14 cellular contexts compared by ENCODE assay signal in genomic region chr17:67212716-67213417, GRCh38. TPM values are rescaled to one million over a fixed set of nuclear protein-coding genes. Genes with fewer than 3 reads are reported as not detected.
DNase-seq lines count a peak whose midpoint lies in the region; ATAC-seq and TF ChIP-seq lines count a peak whose summit lies in the region.
"Had no signal": no experiment of that assay in that cellular context is flagged by ENCODE, and none has a peak within 500 bp of the region (broad histone marks: within the 10 kb centered on the region; RNA-seq: fewer than 3 reads in every experiment).

No MANE protein-coding gene starts in this region.

- H3K27me3 Mint-ChIP-seq in nephron (ENCODE audit: low read depth): no peaks in the 10 kb centered on the region

- H3K36me3 Mint-ChIP-seq in nephron (ENCODE audit: low read depth): peaks cover 36% of the 10 kb centered on the region

- CTCF ChIA-PET in mammary epithelial cell (lab: Charles Lee; ENCODE audit: low non-redundant PET): no interaction called here

- no peak for TF ChIP-seq CTCF in mammary epithelial cell (conservative IDR thresholded peaks at IDR 0.05 in 1 of 2, IDR thresholded peaks at IDR 0.05 in 1 of 2; ENCODE audit: extremely low read depth in 1 of 2, insufficient read depth in 1 of 2, low read depth in 1 of 2, low read length in 2 of 2)
- no peak for TF ChIP-seq CTCF in nephron (IDR thresholded peaks at IDR 0.05; ENCODE audit: unreplicated experiment in 3 of 3)

- no peaks in the 10 kb centered on the region for H3K27me3 ChIP-seq in mammary epithelial cell (ENCODE audit: insufficient read depth, low read length)
- H3K27me3 ChIP-seq: suprapubic skin had no signal

- no peaks in the 10 kb centered on the region for H3K9me3 Mint-ChIP-seq in nephron
- H3K9me3 Mint-ChIP-seq: activated T-helper 2 cell treated with anti-CD3 and anti-CD28 coated beads, Interferon-gamma antibody, Interleukin-2, Interleukin-4, amounts not matched to agents 10 μg/mL and 5 μg/mL and 100 μg/mL, durations not matched to agents 14 hours and 24 hours and 36 hours had no signal

- H3K4me2 ChIP-seq in mammary epithelial cell (ENCODE audit: insufficient read depth, low read depth, low read length): no peak overlapping the region

- peak overlapping the region; percentile 64 to 68 (median 68) for H3K27ac Mint-ChIP-seq in nephron
- H3K27ac Mint-ChIP-seq: activated T-helper 2 cell treated with anti-CD3 and anti-CD28 coated beads, Interferon-gamma antibody, Interleukin-2, Interleukin-4, amounts not matched to agents 10 μg/mL and 5 μg/mL and 100 μg/mL, durations not matched to agents 14 hours and 24 hours and 36 hours had no signal

- WGBS in mammary epithelial cell (ENCODE audit: low coverage, missing lambda C conversion rate): 88% methylated on average over 9 of the region's 9 CpGs

- dilution Hi-C loops in mammary epithelial cell (cut with HindIII; ENCODE audit: low sequenced_read_pairs): no loop called here

- peak; percentile 71 for DNase-seq in ELR (ENCODE audit: low read depth)
- DNase-seq in NOMO-1 treated with dmso at 0.1 percent for 144 hours (lab: John Stamatoyannopoulos, UW; ENCODE audit: unreplicated experiment): peak; percentile 76
- peak; percentile 28 for DNase-seq in mammary epithelial cell
- no peak for DNase-seq in NCI-H1436 (lab: John Stamatoyannopoulos, UW)
- DNase-seq in activated effector memory CD4-positive, alpha-beta T cell treated with Interleukin-2 at 50 U/mL for 16 hours: no peak
- DNase-seq: effector CD8-positive, alpha-beta T cell; NCI-H1105; stimulated activated CD4-positive, alpha-beta T cell treated with anti-CD3 and anti-CD28 coated beads, Interleukin-2, amount 100 ng/mL, for 48 hours had no signal

- H3K36me3 ChIP-seq in mammary epithelial cell (ENCODE audit: insufficient read depth, low read length): no peaks in the 10 kb centered on the region

- no peak overlapping the region for H3K4me3 Mint-ChIP-seq in nephron

- no peak overlapping the region for H2AFZ ChIP-seq in mammary epithelial cell (ENCODE audit: low read depth, low read length)

- no peak overlapping the region for H3K4me3 ChIP-seq in mammary epithelial cell (replicated peaks in 1 of 3; ENCODE audit: insufficient read depth in 1 of 3, low read depth in 2 of 3, low read length in 3 of 3)
- H3K4me3 ChIP-seq: suprapubic skin had no signal

- H3K27ac ChIP-seq in mammary epithelial cell (ENCODE audit: insufficient read depth, low read depth, low read length): no peak overlapping the region
- H3K27ac ChIP-seq: suprapubic skin, VCaP had no signal

- H3K4me1 ChIP-seq in mammary epithelial cell (ENCODE audit: insufficient read depth, low read length): peaks cover 7% of the 10 kb centered on the region

- in situ Hi-C loops in mammary epithelial cell (cut with MboI; ENCODE audit: low sequenced_read_pairs in 2 of 2): no loop called here

- intact Hi-C loops in mammary epithelial cell (cut with micrococcal nuclease): no loop called here

- ATAC-seq in HG02970 (IDR thresholded peaks at IDR 0.05; ENCODE audit: low FRiP score, unreplicated experiment): no peak
- ATAC-seq in GM21390 (IDR thresholded peaks at IDR 0.05; ENCODE audit: unreplicated experiment): no peak

- peaks cover 9% of the 10 kb centered on the region for H3K4me1 Mint-ChIP-seq in nephron

- H3K9me3 ChIP-seq in mammary epithelial cell (replicated peaks; ENCODE audit: insufficient read depth, low read length): no peaks in the 10 kb centered on the region
- H3K9me3 ChIP-seq: suprapubic skin had no signal

- H4K20me1 ChIP-seq in mammary epithelial cell (ENCODE audit: insufficient read depth, low read length): no peaks in the 10 kb centered on the region

- no peak overlapping the region for H3K9ac ChIP-seq in mammary epithelial cell (ENCODE audit: insufficient read depth, low read length)

- H3K79me2 ChIP-seq in mammary epithelial cell (ENCODE audit: insufficient read depth, low read length): peaks cover 33% of the 10 kb centered on the region

- no TSS peak for BruUV-seq in mammary epithelial cell (replicated peaks; lab: Mats Ljungman, UMichigan)

RNA-seq across cellular contexts. Expression of gene HELZ, which starts 32.1 kb away (rescaled TPM):
- 10 to 100 TPM; 51.3 to 62.5 TPM for total RNA-seq in mammary epithelial cell
- 11.9 TPM for polyA plus RNA-seq in mammary epithelial cell
- polyA minus RNA-seq in mammary epithelial cell: 38.6 TPM

Comparison
In these comparisons a context has a peak if more than half of its experiments do, and no peak if none do; other contexts are left out.
1. DNase-seq: peak in ELR (single experiment), NOMO-1 treated with dmso at 0.1 percent for 144 hours (single experiment) and mammary epithelial cell (single experiment); none in NCI-H1436 (single experiment) and activated effector memory CD4-positive, alpha-beta T cell treated with Interleukin-2 at 50 U/mL for 16 hours (single experiment).